In the genomic region with DNA sequence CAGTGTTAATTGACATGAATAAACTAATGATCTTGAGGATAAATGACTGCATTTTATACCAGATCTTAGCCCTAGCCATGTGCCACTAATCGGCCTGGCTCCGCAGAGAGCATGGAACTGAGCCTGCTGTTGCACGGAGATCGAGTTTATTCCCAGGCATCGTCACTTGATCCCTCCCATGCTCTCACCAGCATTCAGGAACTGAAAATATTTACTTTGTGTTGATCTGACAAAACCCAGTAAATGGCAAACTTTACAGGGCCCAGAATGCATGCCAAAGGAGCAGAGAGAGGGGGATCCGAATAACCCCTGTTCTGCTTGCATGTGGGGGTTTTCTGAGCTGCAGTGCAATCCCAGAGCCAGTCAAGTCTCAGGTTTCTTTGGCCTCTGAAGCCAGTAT, we compare ENCODE assay signal across 27 cellular contexts.
"Had no signal": no experiment of that assay in that cellular context is flagged by ENCODE, and none has a peak within 500 bp of the region (broad histone marks: within the 10 kb centered on the region; RNA-seq: fewer than 3 reads in every experiment).

No MANE protein-coding gene starts in this region.

- H3K4me3 Mint-ChIP-seq: dendritic cell treated with granulocyte-macrophage colony-stimulating factor and Interleukin-4, amounts not matched to agents 40 ng/mL and 50 ng/mL, for 4 days; endodermal cell; naive thymus-derived CD4-positive, alpha-beta T cell; type B pancreatic cell had no signal

- H3K9me3 ChIP-seq: colonic mucosa, gastrocnemius medialis, left lung, neutrophil, prostate gland, right atrium auricular region, stomach, thyroid gland had no signal

- H3K36me3 ChIP-seq: colonic mucosa, gastrocnemius medialis, left lung, neutrophil, prostate gland, right atrium auricular region, stomach, thyroid gland had no signal

- H3K4me1 Mint-ChIP-seq: naive thymus-derived CD4-positive, alpha-beta T cell had no signal

- H3K27me3 ChIP-seq: colonic mucosa, gastrocnemius medialis, neutrophil, right atrium auricular region, stomach, thyroid gland had no signal

- H3K27ac ChIP-seq: colonic mucosa, epithelial cell of prostate, gastrocnemius medialis, left lung, neutrophil, prostate gland, right atrium auricular region, stomach, thyroid gland had no signal

- H3K4me2 ChIP-seq: smooth muscle cell had no signal

- DNase-seq: colonic mucosa; effector CD8-positive, alpha-beta T cell; endodermal cell; foreskin fibroblast; gastrocnemius medialis; head of caudate nucleus; kidney; left lung; mesenchymal stem cell; midbrain; naive thymus-derived CD4-positive, alpha-beta T cell; stimulated activated CD4-positive, alpha-beta T cell treated with anti-CD3 and anti-CD28 coated beads, Interleukin-12 subunit alpha, Interleukin-12 subunit beta, amount 100 ng/mL, for 4 hours; stimulated activated CD4-positive, alpha-beta T cell treated with anti-CD3 and anti-CD28 coated beads, Interleukin-1b, Interleukin-23, amount 100 ng/mL, for 48 hours; stimulated activated CD4-positive, alpha-beta T cell treated with anti-CD3 and anti-CD28 coated beads, Interleukin-4, amount 100 ng/mL, for 1 hour; stimulated activated CD8-positive, alpha-beta memory T cell treated with anti-CD3 and anti-CD28 coated beads, Interleukin-4, amount 100 ng/mL, for 48 hours; stimulated activated naive CD4-positive, alpha-beta T cell treated with Interleukin-2 at 50 U/mL for 16 hours; stomach; thyroid gland had no signal

- H3K9me3 Mint-ChIP-seq: dendritic cell treated with granulocyte-macrophage colony-stimulating factor and Interleukin-4, amounts not matched to agents 40 ng/mL and 50 ng/mL, for 4 days; endodermal cell; type B pancreatic cell had no signal

- H3K27ac Mint-ChIP-seq: dendritic cell treated with granulocyte-macrophage colony-stimulating factor and Interleukin-4, amounts not matched to agents 40 ng/mL and 50 ng/mL, for 4 days; naive thymus-derived CD4-positive, alpha-beta T cell; type B pancreatic cell had no signal

- ATAC-seq: esophagus mucosa; gastrocnemius medialis; left lung; naive thymus-derived CD4-positive, alpha-beta T cell; sciatic nerve had no signal

- H3K36me3 Mint-ChIP-seq: naive thymus-derived CD4-positive, alpha-beta T cell; type B pancreatic cell had no signal

- H3K4me1 ChIP-seq: colonic mucosa, gastrocnemius medialis, left lung, prostate gland, right atrium auricular region, thyroid gland had no signal

- H3K4me3 ChIP-seq: colonic mucosa, gastrocnemius medialis, left lung, prostate gland, right atrium auricular region, smooth muscle cell, stomach, thyroid gland had no signal
